14 cellular contexts compared by ENCODE assay signal in genomic region chr22:28172948-28173360, GRCh38.
DNase-seq lines count a peak whose midpoint lies in the region; ATAC-seq, FAIRE-seq and TF ChIP-seq lines count a peak whose summit lies in the region.
"Had no signal": no experiment of that assay in that cellular context is flagged by ENCODE, and none has a peak within 500 bp of the region (broad histone marks: within the 10 kb centered on the region; RNA-seq: fewer than 3 reads in every experiment).

No MANE protein-coding gene starts in this region.

- H3K4me1 Mint-ChIP-seq in activated CD8-positive, alpha-beta T cell treated with anti-CD3 and anti-CD28 coated beads, Interleukin-2, amount 10 ng/mL, durations not matched to agents 7 days and 5 days (ENCODE audit: low read depth) = no peaks in the 10 kb centered on the region

- H3K27ac ChIP-seq in GM12878 (ENCODE audit: control insufficient read depth, insufficient read depth) = no peak overlapping the region
- H3K27ac ChIP-seq: parathyroid adenoma, testis had no signal

- no peaks in the 10 kb centered on the region for H3K27me3 ChIP-seq in GM12878 (replicated peaks in 1 of 2; ENCODE audit: control insufficient read depth in 2 of 2, insufficient read depth in 2 of 2, low read length in 1 of 2)
- H3K27me3 ChIP-seq: testis had no signal

- H3K4me3 Mint-ChIP-seq in activated CD8-positive, alpha-beta T cell treated with anti-CD3 and anti-CD28 coated beads, Interleukin-2, amount 10 ng/mL, durations not matched to agents 7 days and 5 days = no peak overlapping the region

- 0% methylated on average over 3 of the region's 3 CpGs for WGBS in GM12878 (ENCODE audit: insufficient coverage, insufficient replicate concordance, low lambda C conversion rate, missing lambda C conversion rate)

- TF ChIP-seq POLR2A in GM12878 (IDR thresholded peaks at IDR 0.05; ENCODE audit: low read depth, low read length) (no peak), GM18505 (IDR thresholded peaks at IDR 0.05; ENCODE audit: borderline replicate concordance, extremely low read depth, insufficient read depth, insufficient read length) (no peak)

- H3K9me3 Mint-ChIP-seq in activated CD8-positive, alpha-beta T cell treated with anti-CD3 and anti-CD28 coated beads, Interleukin-2, amount 10 ng/mL, durations not matched to agents 7 days and 5 days (ENCODE audit: insufficient read depth) = no peaks in the 10 kb centered on the region

- H3K27me3 Mint-ChIP-seq in activated CD8-positive, alpha-beta T cell treated with anti-CD3 and anti-CD28 coated beads, Interleukin-2, amount 10 ng/mL, durations not matched to agents 7 days and 5 days (ENCODE audit: low read depth) = no peaks in the 10 kb centered on the region

- H3K9ac ChIP-seq in GM12878 (ENCODE audit: control insufficient read depth, insufficient read depth, low read length) = no peak overlapping the region
- H3K9ac ChIP-seq: parathyroid adenoma had no signal

- H4K20me1 ChIP-seq in GM12878 (ENCODE audit: control insufficient read depth, insufficient read depth) = no peaks in the 10 kb centered on the region

- intact Hi-C loops in GM12878 (cut with micrococcal nuclease; ENCODE audit: unreplicated experiment) = no loop called here

- no peak overlapping the region for H2AFZ ChIP-seq in GM12878 (ENCODE audit: control insufficient read depth, low read depth, low read length)
- H2AFZ ChIP-seq: parathyroid adenoma had no signal

- no peaks in the 10 kb centered on the region for H3K9me3 ChIP-seq in GM12878 (replicated peaks; ENCODE audit: control insufficient read depth, insufficient read depth, low read length)
- H3K9me3 ChIP-seq: testis had no signal

- no peaks in the 10 kb centered on the region for H3K36me3 ChIP-seq in GM12878 (ENCODE audit: control insufficient read depth in 2 of 2, insufficient read depth in 2 of 2, low read length in 1 of 2)

- CTCF ChIA-PET in GM12878 (lab: Yijun Ruan, JAX) = no interaction called here
- CTCF ChIA-PET in activated CD8-positive, alpha-beta T cell treated with anti-CD3 and anti-CD28 coated beads, Interleukin-2, amount 10 ng/mL, durations not matched to agents 7 days and 5 days (lab: Charles Lee) = no interaction called here

- H3K4me1 ChIP-seq in GM12878 (ENCODE audit: control insufficient read depth, insufficient read depth, low read length) = no peaks in the 10 kb centered on the region
- H3K4me1 ChIP-seq: parathyroid adenoma, testis had no signal

- no peak overlapping the region for H3K4me2 ChIP-seq in GM12878 (ENCODE audit: control insufficient read depth, insufficient read depth)

- no peak overlapping the region for H3K27ac Mint-ChIP-seq in activated CD8-positive, alpha-beta T cell treated with anti-CD3 and anti-CD28 coated beads, Interleukin-2, amount 10 ng/mL, durations not matched to agents 7 days and 5 days

- RAD21 ChIA-PET in GM12878 (lab: Charles Lee; ENCODE audit: unreplicated experiment) = no interaction called here

- no peaks in the 10 kb centered on the region for H3K36me3 Mint-ChIP-seq in activated CD8-positive, alpha-beta T cell treated with anti-CD3 and anti-CD28 coated beads, Interleukin-2, amount 10 ng/mL, durations not matched to agents 7 days and 5 days (ENCODE audit: low read depth)

- no peak overlapping the region for H3K4me3 ChIP-seq in GM12878
- H3K4me3 ChIP-seq: testis had no signal

- no TSS peak for BruUV-seq in GM12878 (replicated peaks; lab: Mats Ljungman, UMichigan)

- in situ Hi-C loops in GM12878 (cut with MboI) = no loop called here

- FAIRE-seq in GM12878 (lab: Jason Lieb, UNC) = no peak
- FAIRE-seq: RCC 7860 had no signal

- ATAC-seq in GM12878 (no peak), GM18505 (IDR thresholded peaks at IDR 0.05; ENCODE audit: unreplicated experiment) (no peak)
- no peak for ATAC-seq in activated CD8-positive, alpha-beta T cell treated with anti-CD3 and anti-CD28 coated beads, Interleukin-2, amount 10 ng/mL, durations not matched to agents 7 days and 5 days

- no peak for TF ChIP-seq CTCF in GM12878 (IDR thresholded peaks at IDR 0.05 in 2 of 3, conservative IDR thresholded peaks at IDR 0.05 in 1 of 3; ENCODE audit: control insufficient read depth in 2 of 3, extremely low read depth in 1 of 3, insufficient read depth in 1 of 3, low read depth in 3 of 3, low read length in 3 of 3)

- POLR2A ChIA-PET in GM12878 (lab: Charles Lee) = no interaction called here
- POLR2A ChIA-PET in activated CD8-positive, alpha-beta T cell treated with anti-CD3 and anti-CD28 coated beads, Interleukin-2, amount 10 ng/mL, durations not matched to agents 7 days and 5 days (lab: Charles Lee) = no interaction called here

- SMC1A ChIA-PET in GM12878 (lab: Charles Lee; ENCODE audit: uncharacterized antibody, unreplicated experiment) = no interaction called here

- TF ChIP-seq EP300 in GM12878 (IDR thresholded peaks at IDR 0.05; ENCODE audit: borderline replicate concordance in 1 of 2, control insufficient read depth in 1 of 2, low read depth in 2 of 2, low read length in 2 of 2) = no peak

- no peaks in the 10 kb centered on the region for H3K79me2 ChIP-seq in GM12878 (ENCODE audit: control insufficient read depth, insufficient read depth, low read length)
- H3K79me2 ChIP-seq: parathyroid adenoma had no signal

- DNase-seq in NCI-H1436 (lab: John Stamatoyannopoulos, UW) (peak; percentile 16), NCI-H1436 treated with DMSO at 0.1 percent for 48 hours (lab: John Stamatoyannopoulos, UW) (no peak), NCI-H226 (peak; percentile 23), GM12878 (ENCODE audit: low read depth, low spot score) (no peak), retina (peak; percentile 35)
- no peak for DNase-seq in activated CD8-positive, alpha-beta T cell treated with anti-CD3 and anti-CD28 coated beads, Interleukin-2, amount 10 ng/mL, durations not matched to agents 7 days and 5 days
- DNase-seq in stimulated activated CD4-positive, alpha-beta T cell treated with anti-CD3 and anti-CD28 coated beads, Interleukin-15, amount 100 ng/mL, for 24 hours = no peak
- DNase-seq: activated CD4-positive, alpha-beta T cell treated with anti-CD3 and anti-CD28 coated beads, Interleukin-2, amount 50 U/mL, for 48 hours; activated effector memory CD4-positive, alpha-beta T cell treated with Interleukin-2 at 50 U/mL for 16 hours; Calu3; testis had no signal

- no peak for TF ChIP-seq RAD21 in GM12878 (IDR thresholded peaks at IDR 0.05; ENCODE audit: insufficient read depth, low read depth, low read length)

TF ChIP-seq in GM12878, 131 proteins besides CTCF, POLR2A, EP300 and RAD21:
- TF ChIP-seq SRF (IDR thresholded peaks at IDR 0.05; ENCODE audit: low read depth in 2 of 2, low read length in 2 of 2) = no peak
- no peak for TF ChIP-seq ZNF592 (IDR thresholded peaks at IDR 0.05)
- TF ChIP-seq, protein P1, sequence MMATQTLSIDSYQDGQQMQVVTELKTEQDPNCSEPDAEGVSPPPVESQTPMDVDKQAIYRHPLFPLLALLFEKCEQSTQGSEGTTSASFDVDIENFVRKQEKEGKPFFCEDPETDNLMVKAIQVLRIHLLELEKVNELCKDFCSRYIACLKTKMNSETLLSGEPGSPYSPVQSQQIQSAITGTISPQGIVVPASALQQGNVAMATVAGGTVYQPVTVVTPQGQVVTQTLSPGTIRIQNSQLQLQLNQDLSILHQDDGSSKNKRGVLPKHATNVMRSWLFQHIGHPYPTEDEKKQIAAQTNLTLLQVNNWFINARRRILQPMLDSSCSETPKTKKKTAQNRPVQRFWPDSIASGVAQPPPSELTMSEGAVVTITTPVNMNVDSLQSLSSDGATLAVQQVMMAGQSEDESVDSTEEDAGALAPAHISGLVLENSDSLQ (IDR thresholded peaks at IDR 0.05) = peak; percentile 42
- TF ChIP-seq LARP7 (IDR thresholded peaks at IDR 0.05) = no peak

Comparison
In these comparisons a context has a peak if more than half of its experiments do, and no peak if none do; other contexts are left out.
1. DNase-seq: peak in NCI-H1436 (single experiment), NCI-H226 (single experiment) and retina (single experiment); none in NCI-H1436 treated with DMSO at 0.1 percent for 48 hours (single experiment), GM12878 (single experiment), activated CD8-positive, alpha-beta T cell treated with anti-CD3 and anti-CD28 coated beads, Interleukin-2, amount 10 ng/mL, durations not matched to agents 7 days and 5 days (single experiment) and stimulated activated CD4-positive, alpha-beta T cell treated with anti-CD3 and anti-CD28 coated beads, Interleukin-15, amount 100 ng/mL, for 24 hours (single experiment).